Comparison of ENCODE assay signal across 14 cellular contexts in genomic region chr19:17041994-17042393, GRCh38. TPM values are rescaled to one million over a fixed set of nuclear protein-coding genes. Genes with fewer than 3 reads are reported as not detected.
A peak's percentile ranks its signal among the peaks of the same experiment; 100 is the strongest.
DNase-seq lines count a peak whose midpoint lies in the region; ATAC-seq, FAIRE-seq and TF ChIP-seq lines count a peak whose summit lies in the region.
"Had no signal": no experiment of that assay in that cellular context is flagged by ENCODE, and none has a peak within 500 bp of the region (broad histone marks: within the 10 kb centered on the region; RNA-seq: fewer than 3 reads in every experiment).

No MANE protein-coding gene starts in this region.

- no peak overlapping the region for H3K23ac ChIP-seq in H9 (ENCODE audit: insufficient read length, low read depth, low read length)

- H3K27ac ChIP-seq in H9 (ENCODE audit: insufficient read length, low read depth, low read length) = no peak overlapping the region
- peak overlapping the region; percentile 40 for H3K27ac ChIP-seq in hepatocyte
- H3K27ac ChIP-seq: BLaER1 had no signal

- no peaks in the 10 kb centered on the region for H3K9me3 ChIP-seq in H9 (ENCODE audit: control insufficient read depth, low read depth, low read length)
- no peaks in the 10 kb centered on the region for H3K9me3 ChIP-seq in hepatocyte (ENCODE audit: low read depth)
- H3K9me3 ChIP-seq: BLaER1 had no signal

- H3K4me3 ChIP-seq in choroid plexus epithelial cell (ENCODE audit: low read depth, low read length) (no peak overlapping the region), hepatocyte (no peak overlapping the region)
- H3K4me3 ChIP-seq: BLaER1 had no signal

- H2AK5ac ChIP-seq in H9 (ENCODE audit: insufficient read length, low read length) = no peak overlapping the region

- no peak overlapping the region for H3K9ac ChIP-seq in H9 (ENCODE audit: extremely low read depth, insufficient read length, low read length)
- H3K9ac ChIP-seq: BLaER1 had no signal

- TF ChIP-seq CTCF in H9 (conservative IDR thresholded peaks at IDR 0.05) (no peak), choroid plexus epithelial cell (conservative IDR thresholded peaks at IDR 0.05; ENCODE audit: low read depth, low read length) (no peak), hepatocyte (IDR thresholded peaks at IDR 0.05; ENCODE audit: poor library complexity) (no peak), progenitor cell of endocrine pancreas (IDR thresholded peaks at IDR 0.05; ENCODE audit: unreplicated experiment) (no peak)

- no peak for ATAC-seq in HG02938 (IDR thresholded peaks at IDR 0.05; ENCODE audit: unreplicated experiment)

- H3K9me3 Mint-ChIP-seq in H9 = no peaks in the 10 kb centered on the region
- no peaks in the 10 kb centered on the region for H3K9me3 Mint-ChIP-seq in progenitor cell of endocrine pancreas (ENCODE audit: low read depth)
- H3K9me3 Mint-ChIP-seq: mesothelial cell of epicardium had no signal

- H3K79me2 ChIP-seq in H9 (ENCODE audit: insufficient read depth, low read length) (no peaks in the 10 kb centered on the region), hepatocyte (no peaks in the 10 kb centered on the region)

- no peaks in the 10 kb centered on the region for H3K23me2 ChIP-seq in H9 (ENCODE audit: insufficient read length, low read depth, low read length, poor library complexity, severe bottlenecking)

- no peak overlapping the region for H4K8ac ChIP-seq in H9 (replicated peaks; ENCODE audit: insufficient read length, low read depth, low read length)

- H4K5ac ChIP-seq in H9 (ENCODE audit: insufficient read length, low read depth, low read length) = no peak overlapping the region

- no peak overlapping the region for H2BK12ac ChIP-seq in H9 (ENCODE audit: insufficient read length, low read depth, low read length)

- H3K27me3 ChIP-seq in H9 (ENCODE audit: insufficient read depth, low read length) = no peaks in the 10 kb centered on the region
- H3K27me3 ChIP-seq in hepatocyte = no peaks in the 10 kb centered on the region
- H3K27me3 ChIP-seq: BLaER1 had no signal

- WGBS in H9 (ENCODE audit: extremely low coverage, insufficient read length, low lambda C conversion rate) = no CpG with 5 or more reads among the region's 11 CpGs
- 49% methylated on average over 11 of the region's 11 CpGs for WGBS in hepatocyte (ENCODE audit: low lambda C conversion rate, missing lambda C conversion rate)

- no peaks in the 10 kb centered on the region for H4K20me1 ChIP-seq in H9 (ENCODE audit: control insufficient read depth, insufficient read depth, insufficient read length)
- H4K20me1 ChIP-seq in hepatocyte (ENCODE audit: insufficient read depth, poor library complexity, severe bottlenecking) = no peaks in the 10 kb centered on the region
- H4K20me1 ChIP-seq: BLaER1 had no signal

- no peak overlapping the region for H3K56ac ChIP-seq in H9 (ENCODE audit: insufficient read length, low read depth, low read length)

- H3K4ac ChIP-seq in H9 (ENCODE audit: low read depth, low read length) = no peak overlapping the region

- no peak for FAIRE-seq in RCC 7860 (lab: Jason Lieb, UNC)

- H3K4me1 Mint-ChIP-seq in H9 = peaks cover 2 to 18% of the 10 kb centered on the region in 2 experiments; a peak in 2 of 4 replicates
- peaks cover 1% of the 10 kb centered on the region for H3K4me1 Mint-ChIP-seq in progenitor cell of endocrine pancreas (ENCODE audit: low read depth)
- H3K4me1 Mint-ChIP-seq: IgD-negative memory B cell, mesothelial cell of epicardium had no signal

- peaks cover 3% of the 10 kb centered on the region for H3K27me3 Mint-ChIP-seq in H9 (ENCODE audit: low read depth)
- peaks cover 10% of the 10 kb centered on the region for H3K27me3 Mint-ChIP-seq in progenitor cell of endocrine pancreas

- H3K14ac ChIP-seq in H9 (ENCODE audit: insufficient read depth, low read length) = no peak overlapping the region

- H3K4me3 Mint-ChIP-seq in H9 (no peak overlapping the region), progenitor cell of endocrine pancreas (ENCODE audit: low read depth) (no peak overlapping the region)
- H3K4me3 Mint-ChIP-seq: IgD-negative memory B cell, mesothelial cell of epicardium had no signal

- H3K36me3 Mint-ChIP-seq in H9 (ENCODE audit: insufficient read depth in 1 of 3, low read depth in 3 of 3) = no peaks in the 10 kb centered on the region
- no peaks in the 10 kb centered on the region for H3K36me3 Mint-ChIP-seq in progenitor cell of endocrine pancreas (ENCODE audit: insufficient read depth)
- H3K36me3 Mint-ChIP-seq: mesothelial cell of epicardium had no signal

- no peak overlapping the region for H2BK120ac ChIP-seq in H9 (ENCODE audit: low read depth, low read length, poor library complexity, severe bottlenecking)

- H2BK5ac ChIP-seq in H9 (ENCODE audit: insufficient read length, low read length) = no peak overlapping the region

- H2BK20ac ChIP-seq in H9 (ENCODE audit: low read depth, low read length, poor library complexity, severe bottlenecking) = no peak overlapping the region

- H3K9me2 ChIP-seq in hepatocyte (replicated peaks; ENCODE audit: insufficient read depth) = no peaks in the 10 kb centered on the region

- DNase-seq in H9 (no peak), choroid plexus epithelial cell (ENCODE audit: low read depth) (peak; percentile 50), hepatocyte (ENCODE audit: low spot score) (no peak), progenitor cell of endocrine pancreas (ENCODE audit: low spot score, unreplicated experiment) (no peak), RCC 7860 (ENCODE audit: low spot score) (no peak), NCI-H2171 treated with DMSO at 0.1 percent for 48 hours (lab: John Stamatoyannopoulos, UW) (no peak)
- DNase-seq in stimulated activated CD4-positive, alpha-beta T cell treated with anti-CD3 and anti-CD28 coated beads, Interleukin-1b, Interleukin-23, amount 100 ng/mL, for 48 hours = no peak
- DNase-seq: activated CD4-positive, CD25-positive, alpha-beta regulatory T cell; GF-D8; NCI-H1436 treated with DMSO at 0.1 percent for 48 hours had no signal

- no peak overlapping the region for H2AFZ ChIP-seq in H9 (ENCODE audit: low read length)
- no peak overlapping the region for H2AFZ ChIP-seq in hepatocyte

- no peak overlapping the region for H2BK15ac ChIP-seq in H9 (ENCODE audit: low read depth, low read length)

- H3K4me2 ChIP-seq in H9 (ENCODE audit: insufficient read depth, insufficient read length, low read length) (no peak overlapping the region), hepatocyte (no peak overlapping the region)
- H3K4me2 ChIP-seq: BLaER1 had no signal

- H3K79me1 ChIP-seq in H9 (ENCODE audit: insufficient read depth, low read depth, low read length, poor library complexity, severe bottlenecking) = no peaks in the 10 kb centered on the region

- no peak overlapping the region for H3T11ph ChIP-seq in H9 (ENCODE audit: low read length)

- no peaks in the 10 kb centered on the region for H3K4me1 ChIP-seq in H9 (ENCODE audit: insufficient read depth, low read length)
- no peaks in the 10 kb centered on the region for H3K4me1 ChIP-seq in hepatocyte (ENCODE audit: insufficient read depth)
- H3K4me1 ChIP-seq: BLaER1 had no signal

- H3K27ac Mint-ChIP-seq in H9 (peak overlapping the region; percentile 64 to 96 (median 73); a peak in 5 of 7 replicates), progenitor cell of endocrine pancreas (peak overlapping the region; percentile 49)
- H3K27ac Mint-ChIP-seq: IgD-negative memory B cell, mesothelial cell of epicardium had no signal

- H3K18ac ChIP-seq in H9 (ENCODE audit: insufficient read length, low read depth, low read length) = no peak overlapping the region

- H4K91ac ChIP-seq in H9 (ENCODE audit: insufficient read length, low read depth, low read length) = no peak overlapping the region

- H3K36me3 ChIP-seq in hepatocyte (replicated peaks; ENCODE audit: insufficient read depth, low read depth) = no peaks in the 10 kb centered on the region
- H3K36me3 ChIP-seq: BLaER1 had no signal

RNA-seq across cellular contexts. Expression of gene CPAMD8, which starts 15.4 kb away (rescaled TPM):
- total RNA-seq in H9 (2021) (12.0 and 12.6 TPM in 2 replicates), hepatocyte (9.3 and 17.6 TPM in 2 replicates), progenitor cell of endocrine pancreas (58.6 and 63.4 TPM in 2 replicates)
- 7.9 and 8.7 TPM in 2 replicates for polyA plus RNA-seq in hepatocyte

RNA-seq across cellular contexts. Expression of gene HAUS8, which starts 33.3 kb away (rescaled TPM):
- total RNA-seq in H9 (2021) (27.8 and 29.4 TPM in 2 replicates), hepatocyte (2.8 and 6.3 TPM in 2 replicates), progenitor cell of endocrine pancreas (17.7 and 21.7 TPM in 2 replicates)
- 5.5 and 8.5 TPM in 2 replicates for polyA plus RNA-seq in hepatocyte

RNA-seq across cellular contexts. Expression of gene MYO9B, which starts 33.6 kb away (rescaled TPM):
- total RNA-seq in H9 (2021) = 58.5 and 58.6 TPM in 2 replicates
- 29.1 and 32.4 TPM in 2 replicates for total RNA-seq in hepatocyte
- 29.3 and 29.9 TPM in 2 replicates for polyA plus RNA-seq in hepatocyte
- total RNA-seq in progenitor cell of endocrine pancreas = 78.5 and 79.7 TPM in 2 replicates
